ENCODE assay signal across 8 cellular contexts in the genomic region with DNA sequence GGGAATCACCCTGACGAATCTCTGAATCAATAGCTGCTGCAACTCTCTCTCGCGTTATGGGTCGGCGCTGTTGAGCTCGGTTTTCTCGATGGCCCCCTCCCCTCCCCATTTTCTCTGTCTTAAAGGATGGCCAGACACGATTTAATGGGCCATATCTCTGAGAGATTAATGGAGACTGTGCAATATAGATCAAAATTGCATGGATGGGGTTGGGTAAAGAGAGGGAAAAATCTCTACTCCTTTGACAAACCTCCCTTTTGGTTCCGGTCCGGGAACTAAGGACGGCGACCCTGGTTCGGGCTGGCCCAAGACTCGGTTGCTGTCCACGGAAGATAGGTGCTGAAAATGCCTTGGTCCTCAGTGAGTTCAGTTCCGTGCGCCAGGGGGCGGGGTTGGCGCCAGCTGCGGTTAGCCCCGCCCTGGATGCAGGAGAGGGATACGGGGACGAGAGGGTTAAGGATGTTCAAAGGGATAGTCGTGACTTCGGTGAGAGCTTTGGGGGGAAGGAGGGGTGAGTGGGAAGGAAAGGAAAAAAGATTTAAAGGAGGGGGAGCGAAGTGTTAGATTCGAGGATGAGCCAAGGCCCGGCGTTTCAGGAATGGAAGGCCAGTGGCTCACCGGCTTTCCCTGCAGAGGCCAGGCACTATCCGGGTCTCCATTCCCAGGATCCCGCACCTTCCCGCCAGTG.
DNase-seq lines count a peak whose midpoint lies in the region; ATAC-seq, FAIRE-seq and TF ChIP-seq lines count a peak whose summit lies in the region.

No MANE protein-coding gene starts in this region.

- peaks cover 30% of the 10 kb centered on the region for H3K23me2 ChIP-seq in H1 (ENCODE audit: low read depth, low read length)

- H4K91ac ChIP-seq in H1 (replicated peaks; ENCODE audit: insufficient read length, low read length), result no peak overlapping the region

- H3K9ac ChIP-seq in H1 (replicated peaks in 1 of 4; ENCODE audit: extremely low read depth in 1 of 4, low read depth in 3 of 4, low read length in 3 of 4), result no peak overlapping the region

- POLR2A ChIA-PET in H1 (lab: Charles Lee; ENCODE audit: partially characterized antibody), result interaction anchor here (0.7 to 1.9 kb wide), 4 partner anchors 9 to 495 kb away, joined by 3 to 4 read pairs (median 4); no protein-coding TSS in a partner anchor
- POLR2A ChIA-PET in naive thymus-derived CD8-positive, alpha-beta T cell (lab: Charles Lee), result no interaction called here

- H3K56ac ChIP-seq in H1 (replicated peaks; ENCODE audit: insufficient read length, low read depth, low read length), result no peak overlapping the region

- FAIRE-seq in H1 (lab: Jason Lieb, UNC), result peak; percentile 87

- H3K18ac ChIP-seq in H1 (ENCODE audit: extremely low read depth, low read length), result no peak overlapping the region

- CTCF ChIA-PET in activated naive CD4-positive, alpha-beta T cell treated with anti-CD3 and anti-CD28 coated beads for 36 hours (lab: Charles Lee), result interaction anchor here (0.7 to 3.2 kb wide), 3 partner anchors 10 to 275 kb away, joined by 4 to 22 read pairs (median 13); no protein-coding TSS in a partner anchor
- CTCF ChIA-PET in H1 (lab: Charles Lee; ENCODE audit: partially characterized antibody), result interaction anchor here (0.5 to 25.5 kb wide), 23 partner anchors 10 to 290 kb away, joined by 3 to 1064 read pairs (median 3); a partner anchor contains a TSS

- no peak overlapping the region for H3K27ac ChIP-seq in H1 (ENCODE audit: low read depth, low read length)

- peak; percentile 46 to 72 (median 52) for TF ChIP-seq CTCF in H1 (IDR thresholded peaks at IDR 0.05; ENCODE audit: control extremely low read depth in 1 of 3, insufficient read depth in 1 of 3, low read depth in 1 of 3, low read length in 3 of 3)
- TF ChIP-seq CTCF in neural crest cell (conservative IDR thresholded peaks at IDR 0.05), result peak; percentile 46

- H3K4me1 Mint-ChIP-seq in activated naive CD4-positive, alpha-beta T cell treated with anti-CD3 and anti-CD28 coated beads for 36 hours (ENCODE audit: low read depth), result peaks cover 46% of the 10 kb centered on the region
- H3K4me1 Mint-ChIP-seq in neural crest cell, result peaks cover 74% of the 10 kb centered on the region
- H3K4me1 Mint-ChIP-seq in naive thymus-derived CD8-positive, alpha-beta T cell, result peaks cover 18 to 66% (median 44%) of the 10 kb centered on the region in 4 donors

- no peak overlapping the region for H3K27ac Mint-ChIP-seq in activated naive CD4-positive, alpha-beta T cell treated with anti-CD3 and anti-CD28 coated beads for 36 hours
- no peak overlapping the region for H3K27ac Mint-ChIP-seq in neural crest cell (ENCODE audit: unreplicated experiment)
- no peak overlapping the region for H3K27ac Mint-ChIP-seq in naive thymus-derived CD8-positive, alpha-beta T cell

- ATAC-seq in HG03354 (IDR thresholded peaks at IDR 0.05; ENCODE audit: poor library complexity, severe bottlenecking, unreplicated experiment), result no peak
- ATAC-seq in naive thymus-derived CD8-positive, alpha-beta T cell, result no peak

- H3K9me3 Mint-ChIP-seq in activated naive CD4-positive, alpha-beta T cell treated with anti-CD3 and anti-CD28 coated beads for 36 hours, result no peaks in the 10 kb centered on the region
- H3K9me3 Mint-ChIP-seq in neural crest cell, result no peaks in the 10 kb centered on the region
- H3K9me3 Mint-ChIP-seq in naive thymus-derived CD8-positive, alpha-beta T cell, result peaks cover 0 to 6% (median 0%) of the 10 kb centered on the region in 9 donors

- no peaks in the 10 kb centered on the region for H3K36me3 Mint-ChIP-seq in activated naive CD4-positive, alpha-beta T cell treated with anti-CD3 and anti-CD28 coated beads for 36 hours (ENCODE audit: low read depth)
- H3K36me3 Mint-ChIP-seq in neural crest cell (ENCODE audit: low read depth), result peaks cover 4% of the 10 kb centered on the region
- H3K36me3 Mint-ChIP-seq in naive thymus-derived CD8-positive, alpha-beta T cell, result peaks cover 0 to 5% (median 2%) of the 10 kb centered on the region in 3 donors

- H3K4me1 ChIP-seq in H1 (replicated peaks in 1 of 4; ENCODE audit: control insufficient read depth in 3 of 4, insufficient read depth in 4 of 4, low read length in 3 of 4), result peaks cover 5 to 28% (median 9%) of the 10 kb centered on the region in 4 experiments

- peak overlapping the region; percentile 98 to 99 for H3K4me2 ChIP-seq in H1 (ENCODE audit: insufficient read depth in 1 of 2, low read depth in 2 of 2, low read length in 2 of 2)

- no peak overlapping the region for H3K4ac ChIP-seq in H1 (replicated peaks; ENCODE audit: insufficient read length, low read depth, low read length)

- DNase-seq in activated naive CD4-positive, alpha-beta T cell treated with anti-CD3 and anti-CD28 coated beads for 36 hours, result peak; percentile 59
- DNase-seq in activated naive CD4-positive, alpha-beta T cell treated with anti-CD3 and anti-CD28 coated beads, Interleukin-2, amount 50 U/mL, for 16 hours, result no peak
- DNase-seq in NCI-H2227 (lab: John Stamatoyannopoulos, UW; ENCODE audit: unreplicated experiment), result peak; percentile 44
- DNase-seq in H1 (ENCODE audit: low read depth in 1 of 2, low spot score in 2 of 2), result peak in 1 of 2 experiments; percentile 94
- DNase-seq in neural crest cell (ENCODE audit: low read depth, low spot score), result peak; percentile 62
- DNase-seq in naive thymus-derived CD8-positive, alpha-beta T cell, result no peak
- no peak for DNase-seq in posterior vena cava (ENCODE audit: low spot score)

- H3K4me3 ChIP-seq in H1 (ENCODE audit: extremely low read depth in 1 of 4, insufficient read depth in 2 of 4, low read depth in 3 of 4, low read length in 4 of 4), result peak overlapping the region in 2 of 4 experiments; percentile 19 to 64; a peak in 4 of 8 replicates

- no peak overlapping the region for H2BK12ac ChIP-seq in H1 (ENCODE audit: low read depth, low read length)

- WGBS in H1 (ENCODE audit: extremely low coverage in 1 of 2, insufficient coverage in 1 of 2, insufficient read length in 1 of 2, insufficient replicate concordance in 2 of 2, low coverage in 1 of 2, low lambda C conversion rate in 2 of 2, missing lambda C conversion rate in 1 of 2), 2 experiments, result 4% methylated on average over 33 of the region's 33 CpGs; no CpG with 5 or more reads in 1 of the 2 experiments

- no peak overlapping the region for H3K4me3 Mint-ChIP-seq in activated naive CD4-positive, alpha-beta T cell treated with anti-CD3 and anti-CD28 coated beads for 36 hours
- H3K4me3 Mint-ChIP-seq in neural crest cell, result peak overlapping the region; percentile 96
- peak overlapping the region in 3 of 10 donors; percentile 48 to 84 (median 49) for H3K4me3 Mint-ChIP-seq in naive thymus-derived CD8-positive, alpha-beta T cell

- intact Hi-C loops in activated naive CD4-positive, alpha-beta T cell treated with anti-CD3 and anti-CD28 coated beads for 36 hours (cut with micrococcal nuclease), result loop anchor here (2.0 to 10.0 kb wide), 2 partner anchors 276 to 738 kb away; a partner anchor contains a TSS
- intact Hi-C loops in posterior vena cava (cut with DNase I), result loop anchor here in 1 of 2 donors (10.0 kb wide), 1 partner anchor 268 kb away; no protein-coding TSS in a partner anchor

- H3K79me2 ChIP-seq in H1 (ENCODE audit: control insufficient read depth in 1 of 2, insufficient read depth in 2 of 2, low read length in 2 of 2), result no peaks in the 10 kb centered on the region

- no peak overlapping the region for H3K23ac ChIP-seq in H1 (ENCODE audit: insufficient read length)

- no peak overlapping the region for H2BK5ac ChIP-seq in H1 (ENCODE audit: low read depth, low read length)

- H4K5ac ChIP-seq in H1 (ENCODE audit: insufficient read length, low read depth, low read length), result no peak overlapping the region

- no peaks in the 10 kb centered on the region for H3K9me3 ChIP-seq in H1 (ENCODE audit: insufficient read depth in 2 of 2, low read depth in 1 of 2, low read length in 1 of 2)

- H3K14ac ChIP-seq in H1 (ENCODE audit: insufficient read length), result no peak overlapping the region

- no peak overlapping the region for H2BK15ac ChIP-seq in H1 (ENCODE audit: low read length)

- H2BK20ac ChIP-seq in H1 (ENCODE audit: low read length), result no peak overlapping the region

- H2AK5ac ChIP-seq in H1 (ENCODE audit: low read depth, low read length), result no peak overlapping the region

- TF ChIP-seq EP300 in H1 (IDR thresholded peaks at IDR 0.05; ENCODE audit: borderline replicate concordance in 1 of 2, low read depth in 2 of 2, low read length in 2 of 2), result no peak

- H3K27me3 Mint-ChIP-seq in activated naive CD4-positive, alpha-beta T cell treated with anti-CD3 and anti-CD28 coated beads for 36 hours (ENCODE audit: low read depth), result peaks cover 88% of the 10 kb centered on the region
- peaks cover 93% of the 10 kb centered on the region for H3K27me3 Mint-ChIP-seq in neural crest cell (ENCODE audit: low read depth)
- peaks cover 55 to 91% (median 73%) of the 10 kb centered on the region in 5 donors for H3K27me3 Mint-ChIP-seq in naive thymus-derived CD8-positive, alpha-beta T cell

- TF ChIP-seq POLR2A in H1 (IDR thresholded peaks at IDR 0.05; ENCODE audit: control extremely low read depth in 1 of 2, low read depth in 2 of 2, low read length in 2 of 2), result no peak

- peaks cover 2 to 10% of the 10 kb centered on the region in 2 experiments for H4K20me1 ChIP-seq in H1 (replicated peaks in 1 of 2; ENCODE audit: control insufficient read depth in 1 of 2, insufficient read depth in 2 of 2, low read length in 2 of 2)

- peak; percentile 25 to 35; a peak in 2 of 4 replicates for TF ChIP-seq RAD21 in H1 (IDR thresholded peaks at IDR 0.05 in 1 of 2, conservative IDR thresholded peaks at IDR 0.05 in 1 of 2; ENCODE audit: low read depth in 2 of 2, low read length in 2 of 2)

- H3K79me1 ChIP-seq in H1 (ENCODE audit: low read depth, low read length), result no peaks in the 10 kb centered on the region

- H2AFZ ChIP-seq in H1 (ENCODE audit: low read length), result no peak overlapping the region

- H3K36me3 ChIP-seq in H1 (ENCODE audit: control insufficient read depth in 2 of 4, insufficient read depth in 4 of 4, low read length in 3 of 4), result no peaks in the 10 kb centered on the region

- H3K27me3 ChIP-seq in H1 (replicated peaks in 1 of 4; ENCODE audit: control insufficient read depth in 3 of 4, extremely low read depth in 1 of 4, insufficient read depth in 3 of 4, low read length in 3 of 4), result peaks cover 61 to 94% (median 88%) of the 10 kb centered on the region in 4 experiments

- H4K8ac ChIP-seq in H1 (ENCODE audit: extremely low read depth, insufficient read depth, low read length), result no peak overlapping the region

- H2BK120ac ChIP-seq in H1 (replicated peaks; ENCODE audit: low read depth, low read length), result no peak overlapping the region

TF ChIP-seq in H1, 55 proteins besides CTCF, POLR2A, EP300 and RAD21 (continues in another document):
- TF ChIP-seq HDAC2 (IDR thresholded peaks at IDR 0.05; ENCODE audit: borderline replicate concordance in 1 of 2, low read depth in 2 of 2, low read length in 2 of 2), result peak in 1 of 2 experiments; percentile 86; a peak in 2 of 4 replicates
- peak; percentile 93 to 98 for TF ChIP-seq SIN3A (conservative IDR thresholded peaks at IDR 0.05 in 1 of 2, IDR thresholded peaks at IDR 0.05 in 1 of 2; ENCODE audit: low read depth in 1 of 2, low read length in 2 of 2)
- TF ChIP-seq CTBP2 (IDR thresholded peaks at IDR 0.05; ENCODE audit: borderline replicate concordance, insufficient read depth, insufficient read length, low read length), result peak; percentile 88
- TF ChIP-seq KDM1A (IDR thresholded peaks at IDR 0.05; ENCODE audit: borderline replicate concordance, low read length), result peak; percentile 58; the same call in 1 of the 2 replicates

Comparison
In these comparisons a context has a peak if more than half of its experiments do, and no peak if none do; other contexts are left out.
1. DNase-seq: peak in activated naive CD4-positive, alpha-beta T cell treated with anti-CD3 and anti-CD28 coated beads for 36 hours (single experiment), NCI-H2227 (single experiment) and neural crest cell (single experiment); none in activated naive CD4-positive, alpha-beta T cell treated with anti-CD3 and anti-CD28 coated beads, Interleukin-2, amount 50 U/mL, for 16 hours (single experiment), naive thymus-derived CD8-positive, alpha-beta T cell (0 of 10) and posterior vena cava (single experiment).